Comparison of ENCODE assay signal across 26 cellular contexts in genomic region chr19:29294343-29294811, GRCh38.
A peak's percentile ranks its signal among the peaks of the same experiment; 100 is the strongest.
DNase-seq lines count a peak whose midpoint lies in the region; ATAC-seq, FAIRE-seq and TF ChIP-seq lines count a peak whose summit lies in the region.
"Had no signal": no experiment of that assay in that cellular context is flagged by ENCODE, and none has a peak within 500 bp of the region (broad histone marks: within the 10 kb centered on the region; RNA-seq: fewer than 3 reads in every experiment).

No MANE protein-coding gene starts in this region.

- H3K4me2 ChIP-seq in A549, result 0 out of 3 replicates have a peak overlapping the region, but pooled peaks have one; percentile 2
- H3K4me2 ChIP-seq: PC-9 had no signal

- peaks cover 0 to 41% of the 10 kb centered on the region in 2 donors for H3K27me3 Mint-ChIP-seq in effector memory CD8-positive, alpha-beta T cell
- peaks cover 0 to 12% of the 10 kb centered on the region in 2 donors for H3K27me3 Mint-ChIP-seq in CD4-positive, alpha-beta memory T cell

- no peak for FAIRE-seq in A549 (lab: Jason Lieb, UNC)
- FAIRE-seq: astrocyte, H1, kidney, pancreas had no signal

- TF ChIP-seq RAD21 in A549 (conservative IDR thresholded peaks at IDR 0.05 in 1 of 2, IDR thresholded peaks at IDR 0.05 in 1 of 2), result no peak

- H3K27ac ChIP-seq in A549, result no peak overlapping the region
- H3K27ac ChIP-seq in CD4-positive, alpha-beta memory T cell (ENCODE audit: low read depth, low read length), result no peak overlapping the region
- H3K27ac ChIP-seq: pancreas, PC-9, right atrium auricular region had no signal

- H3K36me3 ChIP-seq in CD4-positive, alpha-beta memory T cell (ENCODE audit: insufficient read depth, low read length), result no peaks in the 10 kb centered on the region
- H3K36me3 ChIP-seq: pancreas, right atrium auricular region had no signal

- no peaks in the 10 kb centered on the region for H3K9me3 ChIP-seq in A549
- H3K9me3 ChIP-seq in CD4-positive, alpha-beta memory T cell (ENCODE audit: control insufficient read depth in 1 of 2, low read length in 2 of 2), result no peaks in the 10 kb centered on the region
- H3K9me3 ChIP-seq: pancreas, right atrium auricular region had no signal

- H3K4me1 ChIP-seq in A549, result 0 out of 3 replicates have a peak, but pooled peaks cover 7% of the 10 kb centered on the region
- no peaks in the 10 kb centered on the region for H3K4me1 ChIP-seq in CD4-positive, alpha-beta memory T cell (ENCODE audit: insufficient read depth, low read length)
- H3K4me1 ChIP-seq: pancreas, right atrium auricular region had no signal

- H3K4me3 Mint-ChIP-seq in effector memory CD8-positive, alpha-beta T cell, result peak overlapping the region in 1 of 2 donors; percentile 30
- no peak overlapping the region for H3K4me3 Mint-ChIP-seq in CD4-positive, alpha-beta memory T cell
- H3K4me3 Mint-ChIP-seq: activated naive CD8-positive, alpha-beta T cell; activated T-helper 1 cell treated with anti-CD3 and anti-CD28 coated beads, Interleukin-12 subunit alpha, Interleukin-12 subunit beta, Interleukin-2, Interleukin-4 antibody, amounts not matched to agents 30 ng/mL and 10 ng/mL and 1 ng/mL, durations not matched to agents 14 hours and 24 hours and 36 hours; CD4-positive, alpha-beta T cell; nephron had no signal

- POLR2A ChIA-PET in A549 (lab: Yijun Ruan, JAX), result no interaction called here
- POLR2A ChIA-PET in CD4-positive, alpha-beta memory T cell (lab: Charles Lee; ENCODE audit: partially characterized antibody), result no interaction called here

- H3K27ac Mint-ChIP-seq in effector memory CD8-positive, alpha-beta T cell, result peak overlapping the region; percentile 16 to 71
- no peak overlapping the region for H3K27ac Mint-ChIP-seq in CD4-positive, alpha-beta memory T cell
- H3K27ac Mint-ChIP-seq: activated naive CD8-positive, alpha-beta T cell; CD4-positive, alpha-beta T cell; nephron had no signal

- peaks cover 12 to 13% of the 10 kb centered on the region in 2 donors for H3K4me1 Mint-ChIP-seq in effector memory CD8-positive, alpha-beta T cell (ENCODE audit: low read depth in 2 of 2)
- H3K4me1 Mint-ChIP-seq in CD4-positive, alpha-beta memory T cell, result no peaks in the 10 kb centered on the region
- H3K4me1 Mint-ChIP-seq: nephron had no signal

- DNase-seq in A549 (ENCODE audit: low read depth in 1 of 2, low spot score in 1 of 2), result peak in 1 of 2 experiments; percentile 31
- peak; percentile 17 for DNase-seq in Daoy (ENCODE audit: low read depth)
- peak; percentile 72 for DNase-seq in NCI-H226
- DNase-seq in effector memory CD8-positive, alpha-beta T cell, result no peak
- no peak for DNase-seq in hepatic stellate cell (ENCODE audit: low spot score)
- no peak for DNase-seq in CD4-positive, alpha-beta memory T cell
- DNase-seq: CD4-positive, alpha-beta T cell; central memory CD4-positive, alpha-beta T cell; DMS153; kidney; NCI-H1105; NCI-H2081; NCI-H446; NCI-H82; pancreas; PC-9; stimulated activated CD4-positive, alpha-beta T cell treated with anti-CD3 and anti-CD28 coated beads, Interleukin-4, amount 100 ng/mL, for 24 hours; stimulated activated naive CD4-positive, alpha-beta T cell had no signal

- no peak overlapping the region for H3K4me3 ChIP-seq in A549
- H3K4me3 ChIP-seq in CD4-positive, alpha-beta memory T cell (ENCODE audit: low read length in 2 of 2), result no peak overlapping the region
- H3K4me3 ChIP-seq: pancreas, PC-9, right atrium auricular region had no signal

- peaks cover 3% of the 10 kb centered on the region for H3K36me3 Mint-ChIP-seq in effector memory CD8-positive, alpha-beta T cell (ENCODE audit: insufficient read depth)
- no peaks in the 10 kb centered on the region for H3K36me3 Mint-ChIP-seq in CD4-positive, alpha-beta memory T cell
- H3K36me3 Mint-ChIP-seq: activated naive CD8-positive, alpha-beta T cell had no signal

- TF ChIP-seq POLR2A in A549 (IDR thresholded peaks at IDR 0.05; ENCODE audit: low read length), result no peak

- intact Hi-C loops in CD4-positive, alpha-beta memory T cell (cut with micrococcal nuclease), result no loop called here

- CTCF ChIA-PET in A549 (lab: Yijun Ruan, JAX), result interaction anchor here (1.0 to 1.6 kb wide), 2 partner anchors 31 to 34 kb away, joined by 3 to 4 read pairs; no protein-coding TSS in a partner anchor
- CTCF ChIA-PET in CD4-positive, alpha-beta memory T cell (lab: Charles Lee; ENCODE audit: partially characterized antibody), result interaction anchor here (1.7 kb wide), 1 partner anchor 31 kb away, joined by 7 read pairs; no protein-coding TSS in a partner anchor

- ATAC-seq in A549, result peak; percentile 8 to 11; a peak in 1 of 6 replicates
- ATAC-seq in effector memory CD8-positive, alpha-beta T cell (replicated peaks), result peak; percentile 50
- no peak for ATAC-seq in HG03095 (IDR thresholded peaks at IDR 0.05; ENCODE audit: unreplicated experiment)
- no peak for ATAC-seq in HG03521 (IDR thresholded peaks at IDR 0.05; ENCODE audit: unreplicated experiment)
- ATAC-seq: pancreas had no signal

- no peak for TF ChIP-seq EP300 in A549 (IDR thresholded peaks at IDR 0.05)

- no peaks in the 10 kb centered on the region for H3K9me3 Mint-ChIP-seq in effector memory CD8-positive, alpha-beta T cell
- peaks cover 0 to 3% (median 0%) of the 10 kb centered on the region in 8 donors for H3K9me3 Mint-ChIP-seq in CD4-positive, alpha-beta memory T cell
- H3K9me3 Mint-ChIP-seq: activated T-helper 1 cell treated with anti-CD3 and anti-CD28 coated beads, Interleukin-12 subunit alpha, Interleukin-12 subunit beta, Interleukin-2, Interleukin-4 antibody, amounts not matched to agents 30 ng/mL and 10 ng/mL and 1 ng/mL, durations not matched to agents 14 hours and 24 hours and 36 hours; CD4-positive, alpha-beta T cell; nephron had no signal

- 4% methylated on average over 3 of the region's 3 CpGs for WGBS in A549 (ENCODE audit: missing lambda C conversion rate)

- no peaks in the 10 kb centered on the region for H3K27me3 ChIP-seq in CD4-positive, alpha-beta memory T cell (ENCODE audit: insufficient read depth, low read length)
- H3K27me3 ChIP-seq: pancreas, right atrium auricular region had no signal

- no peak for TF ChIP-seq CTCF in A549 (IDR thresholded peaks at IDR 0.05)

TF ChIP-seq in A549, 52 proteins besides CTCF, POLR2A, EP300 and RAD21:
- TF ChIP-seq, protein P1, sequence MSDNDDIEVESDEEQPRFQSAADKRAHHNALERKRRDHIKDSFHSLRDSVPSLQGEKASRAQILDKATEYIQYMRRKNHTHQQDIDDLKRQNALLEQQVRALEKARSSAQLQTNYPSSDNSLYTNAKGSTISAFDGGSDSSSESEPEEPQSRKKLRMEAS (IDR thresholded peaks at IDR 0.05), result peak; percentile 36; the same call in 1 of the 2 replicates
- TF ChIP-seq MAFK (IDR thresholded peaks at IDR 0.05; ENCODE audit: partially characterized antibody) (peak; percentile 19), PBX3 (IDR thresholded peaks at IDR 0.05) (no peak)

Comparison
In these comparisons a context has a peak if more than half of its experiments do, and no peak if none do; other contexts are left out.
1. ATAC-seq: peak in A549 (2 of 2) and effector memory CD8-positive, alpha-beta T cell (single experiment); none in HG03095 (single experiment) and HG03521 (single experiment).
2. DNase-seq: peak in Daoy (single experiment) and NCI-H226 (single experiment); none in effector memory CD8-positive, alpha-beta T cell (0 of 3), hepatic stellate cell (single experiment) and CD4-positive, alpha-beta memory T cell (0 of 5).
3. H3K27ac Mint-ChIP-seq: peak in effector memory CD8-positive, alpha-beta T cell (2 of 2); none in CD4-positive, alpha-beta memory T cell (0 of 7).